ENCODE assay signal across 1 cellular context in genomic region chr11:67468835-67469811, GRCh38.
TF ChIP-seq lines count a peak whose summit lies in the region.

Gene TMEM134, minus strand, starts transcription at chr11:67469251. Its CDS starts 59 bp downstream, at chr11:67469192.

TF ChIP-seq in HepG2, 621 proteins besides CTCF, POLR2A, EP300 and RAD21 (continued from another document and continues in another):
- TF ChIP-seq, protein P1, sequence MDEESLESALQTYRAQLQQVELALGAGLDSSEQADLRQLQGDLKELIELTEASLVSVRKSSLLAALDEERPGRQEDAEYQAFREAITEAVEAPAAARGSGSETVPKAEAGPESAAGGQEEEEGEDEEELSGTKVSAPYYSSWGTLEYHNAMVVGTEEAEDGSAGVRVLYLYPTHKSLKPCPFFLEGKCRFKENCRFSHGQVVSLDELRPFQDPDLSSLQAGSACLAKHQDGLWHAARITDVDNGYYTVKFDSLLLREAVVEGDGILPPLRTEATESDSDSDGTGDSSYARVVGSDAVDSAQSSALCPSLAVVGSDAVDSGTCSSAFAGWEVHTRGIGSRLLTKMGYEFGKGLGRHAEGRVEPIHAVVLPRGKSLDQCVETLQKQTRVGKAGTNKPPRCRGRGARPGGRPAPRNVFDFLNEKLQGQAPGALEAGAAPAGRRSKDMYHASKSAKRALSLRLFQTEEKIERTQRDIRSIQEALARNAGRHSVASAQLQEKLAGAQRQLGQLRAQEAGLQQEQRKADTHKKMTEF (CRISPR knock-in tag; IDR thresholded peaks at IDR 0.05), result peak; percentile 64; the same call in 1 of the 2 replicates
- TF ChIP-seq MIER3 (CRISPR knock-in tag; IDR thresholded peaks at IDR 0.05; ENCODE audit: borderline replicate concordance), result peak; percentile 40; the same call in 1 of the 2 replicates
- TF ChIP-seq THRA (CRISPR knock-in tag; IDR thresholded peaks at IDR 0.05; ENCODE audit: borderline replicate concordance), result no peak; the same call in 1 of the 2 replicates
- TF ChIP-seq PCBP1 (IDR thresholded peaks at IDR 0.05; ENCODE audit: borderline replicate concordance, low read depth, low read length), result no peak
- TF ChIP-seq ATF7 (IDR thresholded peaks at IDR 0.05), result no peak
- 0 out of 2 replicates have a peak, but pooled peaks have one; percentile 14 for TF ChIP-seq ATF7 (CRISPR knock-in tag; IDR thresholded peaks at IDR 0.05)
- peak; percentile 66; the same call in 1 of the 2 replicates for TF ChIP-seq ZNF792 (CRISPR knock-in tag; IDR thresholded peaks at IDR 0.05)
- TF ChIP-seq PATZ1 (CRISPR knock-in tag; IDR thresholded peaks at IDR 0.05), result peak; percentile 78
- TF ChIP-seq GMEB2 (CRISPR knock-in tag; IDR thresholded peaks at IDR 0.05; ENCODE audit: low read depth), result peak; percentile 63
- TF ChIP-seq ZBTB42 (CRISPR knock-in tag; IDR thresholded peaks at IDR 0.05), result 0 out of 2 replicates have a peak, but pooled peaks have one; percentile 64
- peak; percentile 84 for TF ChIP-seq ZFY (CRISPR knock-in tag; IDR thresholded peaks at IDR 0.05)
- peak; percentile 27 for TF ChIP-seq TAF15 (IDR thresholded peaks at IDR 0.05; ENCODE audit: low read depth, low read length, poor library complexity, severe bottlenecking)
- 0 out of 2 replicates have a peak, but pooled peaks have one; percentile 63 for TF ChIP-seq BRD4 (CRISPR knock-in tag; IDR thresholded peaks at IDR 0.05)
- peak; percentile 39; the same call in 1 of the 2 replicates for TF ChIP-seq MNT (IDR thresholded peaks at IDR 0.05)
- TF ChIP-seq ERF (CRISPR knock-in tag; IDR thresholded peaks at IDR 0.05), result peak; percentile 93
- TF ChIP-seq RFXAP (CRISPR knock-in tag; IDR thresholded peaks at IDR 0.05; ENCODE audit: borderline replicate concordance), result 0 out of 2 replicates have a peak, but pooled peaks have one; percentile 41
- TF ChIP-seq, protein P2, sequence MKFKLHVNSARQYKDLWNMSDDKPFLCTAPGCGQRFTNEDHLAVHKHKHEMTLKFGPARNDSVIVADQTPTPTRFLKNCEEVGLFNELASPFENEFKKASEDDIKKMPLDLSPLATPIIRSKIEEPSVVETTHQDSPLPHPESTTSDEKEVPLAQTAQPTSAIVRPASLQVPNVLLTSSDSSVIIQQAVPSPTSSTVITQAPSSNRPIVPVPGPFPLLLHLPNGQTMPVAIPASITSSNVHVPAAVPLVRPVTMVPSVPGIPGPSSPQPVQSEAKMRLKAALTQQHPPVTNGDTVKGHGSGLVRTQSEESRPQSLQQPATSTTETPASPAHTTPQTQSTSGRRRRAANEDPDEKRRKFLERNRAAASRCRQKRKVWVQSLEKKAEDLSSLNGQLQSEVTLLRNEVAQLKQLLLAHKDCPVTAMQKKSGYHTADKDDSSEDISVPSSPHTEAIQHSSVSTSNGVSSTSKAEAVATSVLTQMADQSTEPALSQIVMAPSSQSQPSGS (CRISPR knock-in tag; IDR thresholded peaks at IDR 0.05), result peak; percentile 49; the same call in 1 of the 2 replicates
- TF ChIP-seq TP53 (CRISPR knock-in tag; conservative IDR thresholded peaks at IDR 0.05), result 0 out of 2 replicates have a peak, but pooled peaks have one; percentile 41
- TF ChIP-seq NR2F6 (IDR thresholded peaks at IDR 0.05), result no peak
- TF ChIP-seq NR2F6 (CRISPR knock-in tag; IDR thresholded peaks at IDR 0.05), result peak; percentile 20; the same call in 1 of the 2 replicates
- TF ChIP-seq, protein P3, sequence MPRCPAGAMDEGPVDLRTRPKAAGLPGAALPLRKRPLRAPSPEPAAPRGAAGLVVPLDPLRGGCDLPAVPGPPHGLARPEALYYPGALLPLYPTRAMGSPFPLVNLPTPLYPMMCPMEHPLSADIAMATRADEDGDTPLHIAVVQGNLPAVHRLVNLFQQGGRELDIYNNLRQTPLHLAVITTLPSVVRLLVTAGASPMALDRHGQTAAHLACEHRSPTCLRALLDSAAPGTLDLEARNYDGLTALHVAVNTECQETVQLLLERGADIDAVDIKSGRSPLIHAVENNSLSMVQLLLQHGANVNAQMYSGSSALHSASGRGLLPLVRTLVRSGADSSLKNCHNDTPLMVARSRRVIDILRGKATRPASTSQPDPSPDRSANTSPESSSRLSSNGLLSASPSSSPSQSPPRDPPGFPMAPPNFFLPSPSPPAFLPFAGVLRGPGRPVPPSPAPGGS (CRISPR knock-in tag; IDR thresholded peaks at IDR 0.05), result 0 out of 2 replicates have a peak, but pooled peaks have one; percentile 60
- peak; percentile 68 for TF ChIP-seq BHLHE40 (IDR thresholded peaks at IDR 0.05; ENCODE audit: low read length)
- TF ChIP-seq SP2 (CRISPR knock-in tag; IDR thresholded peaks at IDR 0.05), result peak; percentile 71
- TF ChIP-seq, protein P4, sequence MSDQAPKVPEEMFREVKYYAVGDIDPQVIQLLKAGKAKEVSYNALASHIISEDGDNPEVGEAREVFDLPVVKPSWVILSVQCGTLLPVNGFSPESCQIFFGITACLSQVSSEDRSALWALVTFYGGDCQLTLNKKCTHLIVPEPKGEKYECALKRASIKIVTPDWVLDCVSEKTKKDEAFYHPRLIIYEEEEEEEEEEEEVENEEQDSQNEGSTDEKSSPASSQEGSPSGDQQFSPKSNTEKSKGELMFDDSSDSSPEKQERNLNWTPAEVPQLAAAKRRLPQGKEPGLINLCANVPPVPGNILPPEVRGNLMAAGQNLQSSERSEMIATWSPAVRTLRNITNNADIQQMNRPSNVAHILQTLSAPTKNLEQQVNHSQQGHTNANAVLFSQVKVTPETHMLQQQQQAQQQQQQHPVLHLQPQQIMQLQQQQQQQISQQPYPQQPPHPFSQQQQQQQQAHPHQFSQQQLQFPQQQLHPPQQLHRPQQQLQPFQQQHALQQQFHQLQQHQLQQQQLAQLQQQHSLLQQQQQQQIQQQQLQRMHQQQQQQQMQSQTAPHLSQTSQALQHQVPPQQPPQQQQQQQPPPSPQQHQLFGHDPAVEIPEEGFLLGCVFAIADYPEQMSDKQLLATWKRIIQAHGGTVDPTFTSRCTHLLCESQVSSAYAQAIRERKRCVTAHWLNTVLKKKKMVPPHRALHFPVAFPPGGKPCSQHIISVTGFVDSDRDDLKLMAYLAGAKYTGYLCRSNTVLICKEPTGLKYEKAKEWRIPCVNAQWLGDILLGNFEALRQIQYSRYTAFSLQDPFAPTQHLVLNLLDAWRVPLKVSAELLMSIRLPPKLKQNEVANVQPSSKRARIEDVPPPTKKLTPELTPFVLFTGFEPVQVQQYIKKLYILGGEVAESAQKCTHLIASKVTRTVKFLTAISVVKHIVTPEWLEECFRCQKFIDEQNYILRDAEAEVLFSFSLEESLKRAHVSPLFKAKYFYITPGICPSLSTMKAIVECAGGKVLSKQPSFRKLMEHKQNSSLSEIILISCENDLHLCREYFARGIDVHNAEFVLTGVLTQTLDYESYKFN (CRISPR knock-in tag; conservative IDR thresholded peaks at IDR 0.05), result peak; percentile 63
- TF ChIP-seq ZNF709 (CRISPR knock-in tag; IDR thresholded peaks at IDR 0.05), result 0 out of 2 replicates have a peak, but pooled peaks have one; percentile 51
- TF ChIP-seq, protein P5, sequence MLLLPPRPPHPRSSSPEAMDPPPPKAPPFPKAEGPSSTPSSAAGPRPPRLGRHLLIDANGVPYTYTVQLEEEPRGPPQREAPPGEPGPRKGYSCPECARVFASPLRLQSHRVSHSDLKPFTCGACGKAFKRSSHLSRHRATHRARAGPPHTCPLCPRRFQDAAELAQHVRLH (CRISPR knock-in tag; IDR thresholded peaks at IDR 0.05; ENCODE audit: borderline replicate concordance, low read depth), result 0 out of 2 replicates have a peak, but pooled peaks have one; percentile 22
- no peak for TF ChIP-seq AFF4 (CRISPR knock-in tag; IDR thresholded peaks at IDR 0.05)
- 0 out of 2 replicates have a peak, but pooled peaks have one; percentile 26 for TF ChIP-seq CHD2 (IDR thresholded peaks at IDR 0.05; ENCODE audit: low read depth, low read length)
- peak; percentile 22; the same call in 1 of the 2 replicates for TF ChIP-seq ZBTB14 (CRISPR knock-in tag; IDR thresholded peaks at IDR 0.05)
- TF ChIP-seq ZNF234 (CRISPR knock-in tag; conservative IDR thresholded peaks at IDR 0.05), result no peak
- no peak for TF ChIP-seq ZNF354B (CRISPR knock-in tag; IDR thresholded peaks at IDR 0.05)
- peak; percentile 40; the same call in 1 of the 2 replicates for TF ChIP-seq EED (CRISPR knock-in tag; IDR thresholded peaks at IDR 0.05)
- peak; percentile 44; the same call in 1 of the 2 replicates for TF ChIP-seq FOXK1 (CRISPR knock-in tag; IDR thresholded peaks at IDR 0.05; ENCODE audit: borderline replicate concordance, low read depth)
- TF ChIP-seq NKX3-1 (CRISPR knock-in tag; IDR thresholded peaks at IDR 0.05), result peak; percentile 59; the same call in 1 of the 2 replicates
